In the genomic region with DNA sequence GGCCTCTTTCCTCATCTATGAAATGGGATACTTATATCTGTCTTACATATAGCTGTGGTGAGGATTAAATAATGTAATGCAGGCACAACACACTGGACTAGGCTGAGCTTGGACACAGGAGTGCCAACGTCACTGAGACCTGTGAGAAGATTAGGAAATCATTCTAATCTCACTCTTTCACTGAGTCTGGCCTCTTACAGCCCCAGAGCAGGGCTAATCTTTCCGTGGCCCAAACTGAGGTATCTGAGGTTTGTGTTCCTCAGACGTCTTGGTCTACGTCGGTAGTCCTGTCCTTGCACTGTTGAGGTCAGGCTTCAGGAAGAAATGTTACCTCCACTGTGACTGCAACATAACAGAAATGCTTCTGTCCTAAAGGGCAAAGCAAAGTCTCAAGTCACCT, we compare ENCODE assay signal across 2 cellular contexts.
TF ChIP-seq lines count a peak whose summit lies in the region.

No MANE protein-coding gene starts in this region.

TF ChIP-seq in SK-N-SH, 30 proteins besides CTCF, POLR2A, EP300 and RAD21:
- TF ChIP-seq, protein P1, sequence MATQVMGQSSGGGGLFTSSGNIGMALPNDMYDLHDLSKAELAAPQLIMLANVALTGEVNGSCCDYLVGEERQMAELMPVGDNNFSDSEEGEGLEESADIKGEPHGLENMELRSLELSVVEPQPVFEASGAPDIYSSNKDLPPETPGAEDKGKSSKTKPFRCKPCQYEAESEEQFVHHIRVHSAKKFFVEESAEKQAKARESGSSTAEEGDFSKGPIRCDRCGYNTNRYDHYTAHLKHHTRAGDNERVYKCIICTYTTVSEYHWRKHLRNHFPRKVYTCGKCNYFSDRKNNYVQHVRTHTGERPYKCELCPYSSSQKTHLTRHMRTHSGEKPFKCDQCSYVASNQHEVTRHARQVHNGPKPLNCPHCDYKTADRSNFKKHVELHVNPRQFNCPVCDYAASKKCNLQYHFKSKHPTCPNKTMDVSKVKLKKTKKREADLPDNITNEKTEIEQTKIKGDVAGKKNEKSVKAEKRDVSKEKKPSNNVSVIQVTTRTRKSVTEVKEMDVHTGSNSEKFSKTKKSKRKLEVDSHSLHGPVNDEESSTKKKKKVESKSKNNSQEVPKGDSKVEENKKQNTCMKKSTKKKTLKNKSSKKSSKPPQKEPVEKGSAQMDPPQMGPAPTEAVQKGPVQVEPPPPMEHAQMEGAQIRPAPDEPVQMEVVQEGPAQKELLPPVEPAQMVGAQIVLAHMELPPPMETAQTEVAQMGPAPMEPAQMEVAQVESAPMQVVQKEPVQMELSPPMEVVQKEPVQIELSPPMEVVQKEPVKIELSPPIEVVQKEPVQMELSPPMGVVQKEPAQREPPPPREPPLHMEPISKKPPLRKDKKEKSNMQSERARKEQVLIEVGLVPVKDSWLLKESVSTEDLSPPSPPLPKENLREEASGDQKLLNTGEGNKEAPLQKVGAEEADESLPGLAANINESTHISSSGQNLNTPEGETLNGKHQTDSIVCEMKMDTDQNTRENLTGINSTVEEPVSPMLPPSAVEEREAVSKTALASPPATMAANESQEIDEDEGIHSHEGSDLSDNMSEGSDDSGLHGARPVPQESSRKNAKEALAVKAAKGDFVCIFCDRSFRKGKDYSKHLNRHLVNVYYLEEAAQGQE (IDR thresholded peaks at IDR 0.05; ENCODE audit: low read depth, low read length): no peak
- no peak for TF ChIP-seq GATA2 (CRISPR knock-in tag; IDR thresholded peaks at IDR 0.05)
TF ChIP-seq in SK-N-SH: peak in this region for 0.

TF ChIP-seq in SK-N-SH treated with all-trans-retinoic acid at 6 μM for 48 hours, 23 proteins besides CTCF, POLR2A, EP300 and RAD21 (continued from another document):
- TF ChIP-seq, protein P2, sequence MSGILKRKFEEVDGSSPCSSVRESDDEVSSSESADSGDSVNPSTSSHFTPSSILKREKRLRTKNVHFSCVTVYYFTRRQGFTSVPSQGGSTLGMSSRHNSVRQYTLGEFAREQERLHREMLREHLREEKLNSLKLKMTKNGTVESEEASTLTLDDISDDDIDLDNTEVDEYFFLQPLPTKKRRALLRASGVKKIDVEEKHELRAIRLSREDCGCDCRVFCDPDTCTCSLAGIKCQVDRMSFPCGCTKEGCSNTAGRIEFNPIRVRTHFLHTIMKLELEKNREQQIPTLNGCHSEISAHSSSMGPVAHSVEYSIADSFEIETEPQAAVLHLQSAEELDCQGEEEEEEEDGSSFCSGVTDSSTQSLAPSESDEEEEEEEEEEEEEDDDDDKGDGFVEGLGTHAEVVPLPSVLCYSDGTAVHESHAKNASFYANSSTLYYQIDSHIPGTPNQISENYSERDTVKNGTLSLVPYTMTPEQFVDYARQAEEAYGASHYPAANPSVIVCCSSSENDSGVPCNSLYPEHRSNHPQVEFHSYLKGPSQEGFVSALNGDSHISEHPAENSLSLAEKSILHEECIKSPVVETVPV (CRISPR knock-in tag; IDR thresholded peaks at IDR 0.05): no peak
- TF ChIP-seq BACH2 (CRISPR knock-in tag; IDR thresholded peaks at IDR 0.05; ENCODE audit: borderline replicate concordance) (no peak), TOX (CRISPR knock-in tag; IDR thresholded peaks at IDR 0.05; ENCODE audit: borderline replicate concordance) (no peak), ZNF565 (CRISPR knock-in tag; conservative IDR thresholded peaks at IDR 0.05; ENCODE audit: low read depth) (no peak), ARNTL (CRISPR knock-in tag; IDR thresholded peaks at IDR 0.05; ENCODE audit: borderline replicate concordance, low read depth) (no peak), ISL1 (CRISPR knock-in tag; IDR thresholded peaks at IDR 0.05) (no peak), ZFP30 (CRISPR knock-in tag; IDR thresholded peaks at IDR 0.05) (no peak)
- TF ChIP-seq, protein P3, sequence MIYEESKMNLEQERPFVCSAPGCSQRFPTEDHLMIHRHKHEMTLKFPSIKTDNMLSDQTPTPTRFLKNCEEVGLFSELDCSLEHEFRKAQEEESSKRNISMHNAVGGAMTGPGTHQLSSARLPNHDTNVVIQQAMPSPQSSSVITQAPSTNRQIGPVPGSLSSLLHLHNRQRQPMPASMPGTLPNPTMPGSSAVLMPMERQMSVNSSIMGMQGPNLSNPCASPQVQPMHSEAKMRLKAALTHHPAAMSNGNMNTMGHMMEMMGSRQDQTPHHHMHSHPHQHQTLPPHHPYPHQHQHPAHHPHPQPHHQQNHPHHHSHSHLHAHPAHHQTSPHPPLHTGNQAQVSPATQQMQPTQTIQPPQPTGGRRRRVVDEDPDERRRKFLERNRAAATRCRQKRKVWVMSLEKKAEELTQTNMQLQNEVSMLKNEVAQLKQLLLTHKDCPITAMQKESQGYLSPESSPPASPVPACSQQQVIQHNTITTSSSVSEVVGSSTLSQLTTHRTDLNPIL (CRISPR knock-in tag; IDR thresholded peaks at IDR 0.05; ENCODE audit: low read depth): no peak
- TF ChIP-seq, protein P4, sequence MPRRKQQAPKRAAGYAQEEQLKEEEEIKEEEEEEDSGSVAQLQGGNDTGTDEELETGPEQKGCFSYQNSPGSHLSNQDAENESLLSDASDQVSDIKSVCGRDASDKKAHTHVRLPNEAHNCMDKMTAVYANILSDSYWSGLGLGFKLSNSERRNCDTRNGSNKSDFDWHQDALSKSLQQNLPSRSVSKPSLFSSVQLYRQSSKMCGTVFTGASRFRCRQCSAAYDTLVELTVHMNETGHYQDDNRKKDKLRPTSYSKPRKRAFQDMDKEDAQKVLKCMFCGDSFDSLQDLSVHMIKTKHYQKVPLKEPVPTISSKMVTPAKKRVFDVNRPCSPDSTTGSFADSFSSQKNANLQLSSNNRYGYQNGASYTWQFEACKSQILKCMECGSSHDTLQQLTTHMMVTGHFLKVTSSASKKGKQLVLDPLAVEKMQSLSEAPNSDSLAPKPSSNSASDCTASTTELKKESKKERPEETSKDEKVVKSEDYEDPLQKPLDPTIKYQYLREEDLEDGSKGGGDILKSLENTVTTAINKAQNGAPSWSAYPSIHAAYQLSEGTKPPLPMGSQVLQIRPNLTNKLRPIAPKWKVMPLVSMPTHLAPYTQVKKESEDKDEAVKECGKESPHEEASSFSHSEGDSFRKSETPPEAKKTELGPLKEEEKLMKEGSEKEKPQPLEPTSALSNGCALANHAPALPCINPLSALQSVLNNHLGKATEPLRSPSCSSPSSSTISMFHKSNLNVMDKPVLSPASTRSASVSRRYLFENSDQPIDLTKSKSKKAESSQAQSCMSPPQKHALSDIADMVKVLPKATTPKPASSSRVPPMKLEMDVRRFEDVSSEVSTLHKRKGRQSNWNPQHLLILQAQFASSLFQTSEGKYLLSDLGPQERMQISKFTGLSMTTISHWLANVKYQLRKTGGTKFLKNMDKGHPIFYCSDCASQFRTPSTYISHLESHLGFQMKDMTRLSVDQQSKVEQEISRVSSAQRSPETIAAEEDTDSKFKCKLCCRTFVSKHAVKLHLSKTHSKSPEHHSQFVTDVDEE (CRISPR knock-in tag; IDR thresholded peaks at IDR 0.05): no peak
